ENCODE assay signal across 23 cellular contexts in genomic region chr13:52837850-52838249, GRCh38.
"Had no signal": no experiment of that assay in that cellular context is flagged by ENCODE, and none has a peak within 500 bp of the region (broad histone marks: within the 10 kb centered on the region; RNA-seq: fewer than 3 reads in every experiment).

No MANE protein-coding gene starts in this region.

- H3K4me1 Mint-ChIP-seq: activated CD4-positive, alpha-beta T cell treated with anti-CD3 and anti-CD28 coated beads for 36 hours had no signal

- H3K4me3 Mint-ChIP-seq: activated CD4-positive, alpha-beta T cell treated with anti-CD3 and anti-CD28 coated beads for 36 hours; activated CD8-positive, alpha-beta T cell treated with anti-CD3 and anti-CD28 coated beads, Interleukin-2, amount 10 ng/mL, durations not matched to agents 7 days and 5 days; activated naive CD4-positive, alpha-beta T cell treated with anti-CD3 and anti-CD28 coated beads for 36 hours; activated naive CD8-positive, alpha-beta T cell had no signal

- H3K27ac Mint-ChIP-seq: activated CD4-positive, alpha-beta T cell treated with anti-CD3 and anti-CD28 coated beads for 36 hours; activated CD8-positive, alpha-beta T cell treated with anti-CD3 and anti-CD28 coated beads, Interleukin-2, amount 10 ng/mL, durations not matched to agents 7 days and 5 days; activated naive CD4-positive, alpha-beta T cell treated with anti-CD3 and anti-CD28 coated beads for 36 hours; activated naive CD8-positive, alpha-beta T cell had no signal

- ATAC-seq: activated CD4-positive, alpha-beta T cell treated with anti-CD3 and anti-CD28 coated beads for 36 hours; activated CD8-positive, alpha-beta T cell treated with anti-CD3 and anti-CD28 coated beads, Interleukin-2, amount 10 ng/mL, durations not matched to agents 7 days and 5 days; body of pancreas; Panc1; Right ventricle myocardium inferior had no signal

- H3K36me3 Mint-ChIP-seq: activated naive CD8-positive, alpha-beta T cell had no signal

- DNase-seq: activated CD4-positive, alpha-beta T cell treated with anti-CD3 and anti-CD28 coated beads for 36 hours; activated CD4-positive, alpha-beta T cell treated with anti-CD3 and anti-CD28 coated beads, Interleukin-2, amount 50 U/mL, for 4 hours; activated CD8-positive, alpha-beta memory T cell treated with anti-CD3 and anti-CD28 coated beads, Interleukin-2, amount 50 U/mL, for 48 hours; activated CD8-positive, alpha-beta T cell treated with anti-CD3 and anti-CD28 coated beads, Interleukin-2, amount 10 ng/mL, durations not matched to agents 7 days and 5 days; activated gamma-delta T cell; activated naive CD4-positive, alpha-beta T cell treated with anti-CD3 and anti-CD28 coated beads for 36 hours; activated T-cell treated with anti-CD3 and anti-CD28 coated beads, Interleukin-2, amount 50 U/mL, for 1 hour; adrenal gland; aorta; body of pancreas; central memory CD4-positive, alpha-beta T cell; KBM-7; NCI-H1048; NCI-H187 treated with DMSO at 0.1 percent for 48 hours; NCI-H510A treated with DMSO at 0.1 percent for 48 hours; NCI-H69; NK-92 treated with Interleukin-12 subunit alpha and Interleukin-12 subunit beta, amount 100 ng/mL, for 24 hours; RPMI8226; SK-N-SH; T-helper 1 cell had no signal

- H3K9me3 Mint-ChIP-seq: activated naive CD4-positive, alpha-beta T cell treated with anti-CD3 and anti-CD28 coated beads for 36 hours had no signal
